ENCODE assay signal across 2 cellular contexts in genomic region chr6:125471703-125472102, GRCh38.
TF ChIP-seq lines count a peak whose summit lies in the region.

No MANE protein-coding gene starts in this region.

TF ChIP-seq in HepG2, 621 proteins besides CTCF, POLR2A, EP300 and RAD21 (continued from another document):
- no peak for TF ChIP-seq GPBP1L1 (CRISPR knock-in tag; IDR thresholded peaks at IDR 0.05)
- no peak for TF ChIP-seq MEF2D (CRISPR knock-in tag; IDR thresholded peaks at IDR 0.05)
- TF ChIP-seq PREB (CRISPR knock-in tag; IDR thresholded peaks at IDR 0.05): no peak
- TF ChIP-seq ZBTB7A (CRISPR knock-in tag; IDR thresholded peaks at IDR 0.05): no peak
- no peak for TF ChIP-seq ZNF121 (CRISPR knock-in tag; IDR thresholded peaks at IDR 0.05)
- TF ChIP-seq SMARCE1 (IDR thresholded peaks at IDR 0.05; ENCODE audit: borderline replicate concordance): no peak
- no peak for TF ChIP-seq SALL2 (CRISPR knock-in tag; IDR thresholded peaks at IDR 0.05)
- TF ChIP-seq ZNF33A (CRISPR knock-in tag; IDR thresholded peaks at IDR 0.05; ENCODE audit: borderline replicate concordance): no peak
- no peak for TF ChIP-seq KAT7 (CRISPR knock-in tag; IDR thresholded peaks at IDR 0.05; ENCODE audit: borderline replicate concordance)
- no peak for TF ChIP-seq CENPX (CRISPR knock-in tag; IDR thresholded peaks at IDR 0.05)
- no peak for TF ChIP-seq SNAI1 (CRISPR knock-in tag; IDR thresholded peaks at IDR 0.05; ENCODE audit: borderline replicate concordance)

TF ChIP-seq in WTC11, 78 proteins besides CTCF, POLR2A, EP300 and RAD21 (continued from another document):
- no peak for TF ChIP-seq FOXP4 (CRISPR knock-in tag; IDR thresholded peaks at IDR 0.05)
